13 cellular contexts compared by ENCODE assay signal in the genomic region with DNA sequence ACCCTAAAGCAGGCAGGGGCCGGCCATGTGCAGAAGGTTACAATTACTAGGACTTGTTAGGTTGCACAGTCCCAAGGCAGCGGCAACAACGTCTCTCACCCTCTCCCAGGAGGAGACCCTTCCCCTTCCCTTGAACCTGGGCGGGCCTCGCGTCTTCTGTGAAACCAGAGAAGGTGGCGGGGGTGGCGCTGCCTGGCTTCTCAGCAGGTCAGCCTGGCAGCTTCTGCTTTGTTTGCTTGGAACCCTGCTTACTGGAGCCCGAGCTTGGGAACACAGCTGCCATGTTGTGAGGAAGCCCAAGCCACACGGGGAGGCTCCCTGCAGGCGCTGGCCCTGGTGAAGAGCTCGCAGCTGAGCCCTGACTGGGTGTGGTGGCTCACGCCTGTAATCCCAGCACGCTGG. TPM values are rescaled to one million over a fixed set of nuclear protein-coding genes. Genes with fewer than 3 reads are reported as not detected.
DNase-seq lines count a peak whose midpoint lies in the region; ATAC-seq and TF ChIP-seq lines count a peak whose summit lies in the region.
"Had no signal": no experiment of that assay in that cellular context is flagged by ENCODE, and none has a peak within 500 bp of the region (broad histone marks: within the 10 kb centered on the region; RNA-seq: fewer than 3 reads in every experiment).

No MANE protein-coding gene starts in this region.

- intact Hi-C loops in activated CD4-positive, alpha-beta memory T cell treated with anti-CD3 and anti-CD28 coated beads for 36 hours (cut with micrococcal nuclease): loop anchor here (10.0 kb wide), 1 partner anchor 239 kb away; no protein-coding TSS in a partner anchor
- intact Hi-C loops in lower lobe of right lung (cut with DNase I): no loop called here

- no peak overlapping the region for H3K4me3 ChIP-seq in HEK293 (ENCODE audit: low read depth, low read length)
- no peak overlapping the region for H3K4me3 ChIP-seq in lower lobe of right lung
- H3K4me3 ChIP-seq: colonic mucosa had no signal

- H3K36me3 Mint-ChIP-seq in activated CD4-positive, alpha-beta memory T cell treated with anti-CD3 and anti-CD28 coated beads for 36 hours: peaks cover 10% of the 10 kb centered on the region

- CTCF ChIA-PET in HEK293 (lab: Yijun Ruan, JAX): interaction anchor here (0.6 to 1.0 kb wide), 2 partner anchors 16 to 34 kb away, joined by 3 to 7 read pairs; no protein-coding TSS in a partner anchor
- CTCF ChIA-PET in activated CD4-positive, alpha-beta memory T cell treated with anti-CD3 and anti-CD28 coated beads for 36 hours (lab: Charles Lee): interaction anchor here (1.6 kb wide), 1 partner anchor 16 kb away, joined by 6 read pairs; no protein-coding TSS in a partner anchor

- peaks cover 0 to 25% of the 10 kb centered on the region in 2 experiments; a peak in 1 of 3 replicates for H3K36me3 ChIP-seq in HEK293 (ENCODE audit: control insufficient read depth in 2 of 2, insufficient read depth in 1 of 2, low read length in 2 of 2)
- H3K36me3 ChIP-seq in lower lobe of right lung: peaks cover 30% of the 10 kb centered on the region

- POLR2A ChIA-PET in HEK293 (lab: Yijun Ruan, JAX): interaction anchor here (0.6 to 3.2 kb wide), 2 partner anchors 13 to 26 kb away, joined by 4 to 17 read pairs; no protein-coding TSS in a partner anchor
- POLR2A ChIA-PET in activated CD4-positive, alpha-beta memory T cell treated with anti-CD3 and anti-CD28 coated beads for 36 hours (lab: Charles Lee): no interaction called here

- peaks cover 24% of the 10 kb centered on the region for H3K4me1 Mint-ChIP-seq in activated CD4-positive, alpha-beta memory T cell treated with anti-CD3 and anti-CD28 coated beads for 36 hours (ENCODE audit: low read depth)

- H3K27me3 ChIP-seq in lower lobe of right lung (ENCODE audit: low read depth): no peaks in the 10 kb centered on the region
- H3K27me3 ChIP-seq: colonic mucosa had no signal

- H3K9me3 ChIP-seq in HEK293 (ENCODE audit: control insufficient read depth, insufficient read depth, low read depth, low read length) (no peaks in the 10 kb centered on the region), lower lobe of right lung (peaks cover 7% of the 10 kb centered on the region)

- no peak overlapping the region for H3K27ac Mint-ChIP-seq in activated CD4-positive, alpha-beta memory T cell treated with anti-CD3 and anti-CD28 coated beads for 36 hours
- H3K27ac Mint-ChIP-seq: activated T-helper 17 cell treated with anti-CD3 and anti-CD28 coated beads, Interleukin-2, amount 50 U/mL, for 72 hours had no signal

- ATAC-seq in lower lobe of right lung: no peak
- no peak for ATAC-seq in HG03457 (IDR thresholded peaks at IDR 0.05; ENCODE audit: unreplicated experiment)

- H3K4me3 Mint-ChIP-seq in activated CD4-positive, alpha-beta memory T cell treated with anti-CD3 and anti-CD28 coated beads for 36 hours: no peak overlapping the region
- H3K4me3 Mint-ChIP-seq: activated T-helper 17 cell treated with anti-CD3 and anti-CD28 coated beads, Interleukin-2, amount 50 U/mL, for 72 hours; memory B cell had no signal

- H3K27ac ChIP-seq in 22Rv1: peak overlapping the region; percentile 88
- no peak overlapping the region for H3K27ac ChIP-seq in HEK293 (ENCODE audit: extremely low read depth, low read depth, low read length)
- peak overlapping the region; percentile 46 for H3K27ac ChIP-seq in lower lobe of right lung
- H3K27ac ChIP-seq: colonic mucosa had no signal

- no peaks in the 10 kb centered on the region for H3K27me3 Mint-ChIP-seq in activated CD4-positive, alpha-beta memory T cell treated with anti-CD3 and anti-CD28 coated beads for 36 hours
- H3K27me3 Mint-ChIP-seq: activated T-helper 17 cell treated with anti-CD3 and anti-CD28 coated beads, Interleukin-2, amount 50 U/mL, for 72 hours; memory B cell had no signal

- peaks cover 6% of the 10 kb centered on the region; the same call in 1 of the 2 replicates for H3K4me1 ChIP-seq in HEK293 (ENCODE audit: control insufficient read depth, insufficient read depth, low read length)
- H3K4me1 ChIP-seq in lower lobe of right lung: peaks cover 39% of the 10 kb centered on the region

- TF ChIP-seq CTCF in 22Rv1 (IDR thresholded peaks at IDR 0.05) (no peak), HEK293 (tag by site-specific recombination; IDR thresholded peaks at IDR 0.05) (no peak), lower lobe of right lung (IDR thresholded peaks at IDR 0.05) (no peak)

- peak; percentile 11 for DNase-seq in activated CD4-positive, alpha-beta memory T cell treated with anti-CD3 and anti-CD28 coated beads for 36 hours
- peak; percentile 45 for DNase-seq in lower lobe of right lung
- no peak for DNase-seq in NCI-H1417 treated with DMSO at 0.1 percent for 48 hours (lab: John Stamatoyannopoulos, UW)
- DNase-seq in AG20443 (ENCODE audit: low spot score): no peak
- no peak for DNase-seq in stimulated activated CD4-positive, alpha-beta T cell treated with anti-CD3 and anti-CD28 coated beads, Interleukin-4, amount 100 ng/mL, for 4 hours
- DNase-seq: AML-193, amniotic stem cell had no signal

- H3K9me3 Mint-ChIP-seq in activated CD4-positive, alpha-beta memory T cell treated with anti-CD3 and anti-CD28 coated beads for 36 hours: peaks cover 3% of the 10 kb centered on the region
- H3K9me3 Mint-ChIP-seq: activated T-helper 17 cell treated with anti-CD3 and anti-CD28 coated beads, Interleukin-2, amount 50 U/mL, for 72 hours; memory B cell had no signal

TF ChIP-seq in HEK293, 187 proteins besides CTCF, POLR2A, EP300 and RAD21 (continues in another document):
- TF ChIP-seq ZNF184 (tag by site-specific recombination; IDR thresholded peaks at IDR 0.05) (0 out of 2 replicates have a peak, but pooled peaks have one; percentile 6), ZNF341 (tag by site-specific recombination; IDR thresholded peaks at IDR 0.05; ENCODE audit: low read depth) (no peak), BCL11A (tag by site-specific recombination; IDR thresholded peaks at IDR 0.05; ENCODE audit: low read depth) (no peak), ZNF585B (tag by site-specific recombination; IDR thresholded peaks at IDR 0.05) (no peak), ZXDB (tag by site-specific recombination; IDR thresholded peaks at IDR 0.05) (no peak), ZNF658 (tag by site-specific recombination; IDR thresholded peaks at IDR 0.05) (no peak), ZNF266 (tag by site-specific recombination; IDR thresholded peaks at IDR 0.05; ENCODE audit: low read depth) (no peak), RBAK (tag by site-specific recombination; IDR thresholded peaks at IDR 0.05) (no peak), ZNF146 (tag by site-specific recombination; IDR thresholded peaks at IDR 0.05) (no peak), ZSCAN30 (tag by site-specific recombination; IDR thresholded peaks at IDR 0.05) (no peak), ZNF791 (tag by site-specific recombination; IDR thresholded peaks at IDR 0.05) (no peak), ZNF214 (tag by site-specific recombination; IDR thresholded peaks at IDR 0.05; ENCODE audit: borderline replicate concordance) (no peak), ZIC2 (tag by site-specific recombination; IDR thresholded peaks at IDR 0.05) (0 out of 2 replicates have a peak, but pooled peaks have one; percentile 12), YY1 (tag by site-specific recombination; IDR thresholded peaks at IDR 0.05) (peak; percentile 39; the same call in 1 of the 2 replicates), ZNF140 (tag by site-specific recombination; IDR thresholded peaks at IDR 0.05) (no peak), ZNF48 (tag by site-specific recombination; IDR thresholded peaks at IDR 0.05) (no peak), KLF8 (tag by site-specific recombination; IDR thresholded peaks at IDR 0.05) (peak; percentile 37), KLF9 (tag by site-specific recombination; IDR thresholded peaks at IDR 0.05; ENCODE audit: low read depth) (no peak), ZNF514 (tag by site-specific recombination; IDR thresholded peaks at IDR 0.05) (no peak), ZNF768 (tag by site-specific recombination; IDR thresholded peaks at IDR 0.05) (no peak)
- TF ChIP-seq, protein P1, sequence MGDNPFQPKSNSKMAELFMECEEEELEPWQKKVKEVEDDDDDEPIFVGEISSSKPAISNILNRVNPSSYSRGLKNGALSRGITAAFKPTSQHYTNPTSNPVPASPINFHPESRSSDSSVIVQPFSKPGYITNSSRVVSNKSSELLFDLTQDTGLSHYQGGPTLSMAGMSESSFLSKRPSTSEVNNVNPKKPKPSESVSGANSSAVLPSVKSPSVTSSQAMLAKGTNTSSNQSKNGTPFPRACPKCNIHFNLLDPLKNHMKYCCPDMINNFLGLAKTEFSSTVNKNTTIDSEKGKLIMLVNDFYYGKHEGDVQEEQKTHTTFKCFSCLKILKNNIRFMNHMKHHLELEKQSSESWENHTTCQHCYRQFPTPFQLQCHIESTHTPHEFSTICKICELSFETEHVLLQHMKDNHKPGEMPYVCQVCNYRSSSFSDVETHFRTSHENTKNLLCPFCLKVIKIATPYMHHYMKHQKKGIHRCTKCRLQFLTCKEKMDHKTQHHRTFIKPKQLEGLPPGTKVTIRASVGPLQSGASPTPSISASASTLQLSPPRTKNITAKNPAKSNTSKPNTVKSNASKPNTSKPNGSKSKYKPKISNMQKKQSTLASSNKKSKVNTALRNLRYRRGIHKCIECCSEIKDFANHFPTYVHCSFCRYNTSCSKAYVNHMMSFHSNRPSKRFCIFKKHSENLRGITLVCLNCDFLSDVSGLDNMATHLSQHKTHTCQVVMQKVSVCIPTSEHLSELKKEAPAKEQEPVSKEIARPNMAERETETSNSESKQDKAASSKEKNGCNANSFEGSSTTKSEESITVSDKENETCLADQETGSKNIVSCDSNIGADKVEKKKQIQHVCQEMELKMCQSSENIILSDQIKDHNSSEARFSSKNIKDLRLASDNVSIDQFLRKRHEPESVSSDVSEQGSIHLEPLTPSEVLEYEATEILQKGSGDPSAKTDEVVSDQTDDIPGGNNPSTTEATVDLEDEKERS (tag by site-specific recombination; IDR thresholded peaks at IDR 0.05): peak; percentile 70; the same call in 1 of the 2 replicates
- TF ChIP-seq, protein P2, sequence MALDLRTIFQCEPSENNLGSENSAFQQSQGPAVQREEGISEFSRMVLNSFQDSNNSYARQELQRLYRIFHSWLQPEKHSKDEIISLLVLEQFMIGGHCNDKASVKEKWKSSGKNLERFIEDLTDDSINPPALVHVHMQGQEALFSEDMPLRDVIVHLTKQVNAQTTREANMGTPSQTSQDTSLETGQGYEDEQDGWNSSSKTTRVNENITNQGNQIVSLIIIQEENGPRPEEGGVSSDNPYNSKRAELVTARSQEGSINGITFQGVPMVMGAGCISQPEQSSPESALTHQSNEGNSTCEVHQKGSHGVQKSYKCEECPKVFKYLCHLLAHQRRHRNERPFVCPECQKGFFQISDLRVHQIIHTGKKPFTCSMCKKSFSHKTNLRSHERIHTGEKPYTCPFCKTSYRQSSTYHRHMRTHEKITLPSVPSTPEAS (tag by site-specific recombination; IDR thresholded peaks at IDR 0.05): no peak

RNA-seq across cellular contexts. Expression of a gene that starts 15.5 kb away (rescaled TPM):
- 100 to 1,000 TPM; 143 to 157 TPM for total RNA-seq in activated CD4-positive, alpha-beta memory T cell treated with anti-CD3 and anti-CD28 coated beads for 36 hours
- 268 TPM for total RNA-seq in lower lobe of right lung

RNA-seq across cellular contexts. Expression of a gene that starts 20.1 kb away (rescaled TPM):
- total RNA-seq in activated CD4-positive, alpha-beta memory T cell treated with anti-CD3 and anti-CD28 coated beads for 36 hours: 10 to 100 TPM; 37.3 to 42.9 TPM
- total RNA-seq in lower lobe of right lung: 62.0 TPM

Comparison
In these comparisons a context has a peak if more than half of its experiments do, and no peak if none do; other contexts are left out.
1. DNase-seq: peak in activated CD4-positive, alpha-beta memory T cell treated with anti-CD3 and anti-CD28 coated beads for 36 hours (single experiment) and lower lobe of right lung (single experiment); none in NCI-H1417 treated with DMSO at 0.1 percent for 48 hours (single experiment), AG20443 (single experiment) and stimulated activated CD4-positive, alpha-beta T cell treated with anti-CD3 and anti-CD28 coated beads, Interleukin-4, amount 100 ng/mL, for 4 hours (0 of 2).